In the genomic region with DNA sequence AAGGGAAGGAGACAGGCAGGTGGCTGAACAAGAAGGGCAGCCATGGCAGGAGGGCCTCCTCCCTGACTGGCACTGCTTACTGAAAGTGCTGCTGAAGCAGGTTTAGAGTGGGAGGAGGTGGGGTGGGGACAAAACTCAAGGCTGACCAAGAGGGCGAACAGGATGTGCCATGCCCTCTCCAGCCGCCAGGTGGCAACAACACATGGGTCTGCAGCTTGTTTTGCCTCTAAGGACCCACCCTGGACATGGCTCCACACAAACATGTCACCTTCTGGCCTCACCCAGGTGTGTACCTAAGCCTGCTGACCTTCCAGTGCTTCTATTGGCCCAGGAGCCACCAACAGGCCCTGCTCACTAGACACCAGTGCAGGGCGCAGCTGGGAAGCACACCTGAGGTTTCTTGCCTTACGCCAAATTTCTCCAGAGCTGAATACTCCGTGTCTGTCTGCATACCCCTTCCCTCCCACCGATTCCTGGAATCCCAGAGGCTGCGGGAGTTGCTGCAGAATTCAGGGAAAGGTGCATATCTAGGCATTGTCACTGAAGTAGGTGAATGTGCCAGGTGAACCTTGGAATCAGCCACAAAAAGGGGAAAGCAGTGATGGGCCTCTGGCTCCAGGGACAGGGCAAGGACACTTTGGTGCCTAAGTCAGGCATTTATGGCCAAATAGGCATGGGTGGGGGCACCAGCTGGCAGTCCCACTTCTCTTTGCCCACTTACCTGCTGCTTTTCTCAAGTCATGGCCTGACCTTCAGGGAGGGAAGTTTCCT, we compare ENCODE assay signal across 8 cellular contexts.
A peak's percentile ranks its signal among the peaks of the same experiment; 100 is the strongest.
DNase-seq lines count a peak whose midpoint lies in the region; ATAC-seq and TF ChIP-seq lines count a peak whose summit lies in the region.

No MANE protein-coding gene starts in this region.

- H3K27ac ChIP-seq in mucosa of rectum (ENCODE audit: low read depth in 2 of 2, low read length in 2 of 2) = peak overlapping the region; percentile 73 to 74

- H3K9me3 ChIP-seq in mucosa of rectum (ENCODE audit: control insufficient read depth in 2 of 2, low read length in 2 of 2) = no peaks in the 10 kb centered on the region

- H3K9ac ChIP-seq in mucosa of rectum (ENCODE audit: low read depth in 1 of 2, low read length in 2 of 2) = peak overlapping the region in 1 of 2 donors; percentile 52

- peaks cover 26 to 29% of the 10 kb centered on the region in 2 donors for H3K4me1 ChIP-seq in mucosa of rectum (ENCODE audit: control insufficient read depth in 2 of 2, insufficient read depth in 2 of 2, low read length in 2 of 2)

- ATAC-seq in GM18873 (IDR thresholded peaks at IDR 0.05; ENCODE audit: low FRiP score, unreplicated experiment) (peak; percentile 72), HG03520 (IDR thresholded peaks at IDR 0.05; ENCODE audit: unreplicated experiment) (peak; percentile 76)

- no peaks in the 10 kb centered on the region for H3K36me3 ChIP-seq in mucosa of rectum (ENCODE audit: control insufficient read depth in 2 of 2, insufficient read depth in 2 of 2, low read length in 2 of 2)

- H3K27me3 ChIP-seq in mucosa of rectum (ENCODE audit: control insufficient read depth in 2 of 2, insufficient read depth in 2 of 2, low read length in 2 of 2) = no peaks in the 10 kb centered on the region

- peak; percentile 93 for TF ChIP-seq CTCF in AG09309 (IDR thresholded peaks at IDR 0.05; ENCODE audit: control insufficient read depth, insufficient read depth, low read depth, low read length, missing control alignments)

- DNase-seq in AG09309 (ENCODE audit: low read depth) = no peak
- DNase-seq in NOMO-1 treated with DMSO at 0.1 percent for 48 hours (lab: John Stamatoyannopoulos, UW; ENCODE audit: unreplicated experiment) = peak; percentile 6
- peak; percentile 51 for DNase-seq in activated T-cell treated with anti-CD3 and anti-CD28 coated beads for 1 hour (ENCODE audit: low read depth)
- DNase-seq in erythroblast (lab: John Stamatoyannopoulos, UW) = peak; percentile 78 to 84
- peak; percentile 24 to 40 for DNase-seq in stimulated activated CD8-positive, alpha-beta memory T cell treated with anti-CD3 and anti-CD28 coated beads, Interleukin-7, amount 100 ng/mL, for 4 hours (ENCODE audit: low read depth in 2 of 2)

- H3K4me3 ChIP-seq in AG09309 (ENCODE audit: control insufficient read depth, low read depth, low read length) = no peak overlapping the region
- peak overlapping the region in 1 of 2 donors; percentile 20 for H3K4me3 ChIP-seq in mucosa of rectum (ENCODE audit: low read length in 2 of 2)

- TF ChIP-seq POLR2A in erythroblast (IDR thresholded peaks at IDR 0.05; ENCODE audit: low read length) = no peak
